ENCODE assay signal across 19 cellular contexts in genomic region chr18:44687421-44687820, GRCh38. TPM values are rescaled to one million over a fixed set of nuclear protein-coding genes. Genes with fewer than 3 reads are reported as not detected.
DNase-seq lines count a peak whose midpoint lies in the region; ATAC-seq and TF ChIP-seq lines count a peak whose summit lies in the region.
"Had no signal": no experiment of that assay in that cellular context is flagged by ENCODE, and none has a peak within 500 bp of the region (broad histone marks: within the 10 kb centered on the region; RNA-seq: fewer than 3 reads in every experiment).

No MANE protein-coding gene starts in this region.

- H3K36me3 ChIP-seq in SK-N-SH (replicated peaks in 1 of 2; ENCODE audit: control insufficient read depth in 1 of 2, insufficient read depth in 2 of 2, low read length in 1 of 2) = no peaks in the 10 kb centered on the region
- H3K36me3 ChIP-seq in mesenchymal stem cell (ENCODE audit: control insufficient read depth in 1 of 2, insufficient read depth in 2 of 2, low read depth in 1 of 2, low read length in 2 of 2) = no peaks in the 10 kb centered on the region

- peaks cover 19 to 25% of the 10 kb centered on the region in 2 experiments for H3K4me1 ChIP-seq in SK-N-SH (ENCODE audit: control insufficient read depth in 1 of 2, insufficient read depth in 2 of 2, low read depth in 1 of 2, low read length in 1 of 2)
- peaks cover 12% of the 10 kb centered on the region for H3K4me1 ChIP-seq in mesenchymal stem cell (ENCODE audit: control insufficient read depth, insufficient read depth, low read depth, low read length)

- H4K91ac ChIP-seq in mesenchymal stem cell (ENCODE audit: low read length) = no peak overlapping the region

- no peak overlapping the region for H2BK12ac ChIP-seq in mesenchymal stem cell (ENCODE audit: low read length in 2 of 2)

- no peak; a peak in 1 of 4 replicates for TF ChIP-seq EP300 in SK-N-SH (IDR thresholded peaks at IDR 0.05; ENCODE audit: borderline replicate concordance in 1 of 2, low read depth in 1 of 2, low read length in 1 of 2)

- peaks cover 59 to 66% of the 10 kb centered on the region in 2 donors for H3K36me3 Mint-ChIP-seq in stimulated activated naive B cell treated with anti-CD40 and anti-IgM and Interleukin-4, amounts not matched to agents 10 μg/mL and 1 μg/mL and 100 μg/mL, for 72 hours
- H3K36me3 Mint-ChIP-seq: CD4-positive, alpha-beta memory T cell had no signal

- no peak overlapping the region for H2BK15ac ChIP-seq in mesenchymal stem cell (ENCODE audit: low read depth, poor library complexity, severe bottlenecking)

- no peaks in the 10 kb centered on the region for H3K9me2 ChIP-seq in SK-N-SH

- no peak for ATAC-seq in stimulated activated naive B cell treated with anti-CD40 and anti-IgM and Interleukin-4, amounts not matched to agents 10 μg/mL and 1 μg/mL and 100 μg/mL, for 72 hours (replicated peaks)
- ATAC-seq: HCT116 had no signal

- POLR2A ChIA-PET in SK-N-SH (lab: Yijun Ruan, JAX) = no interaction called here

- H3K27me3 ChIP-seq in SK-N-SH (ENCODE audit: insufficient read depth) (no peaks in the 10 kb centered on the region), mesenchymal stem cell (ENCODE audit: control insufficient read depth in 1 of 2, insufficient read depth in 1 of 2, low read length in 2 of 2) (no peaks in the 10 kb centered on the region)

- H2BK120ac ChIP-seq in mesenchymal stem cell (ENCODE audit: low read depth, low read length) = no peak overlapping the region

- TF ChIP-seq CTCF in HFF-Myc (IDR thresholded peaks at IDR 0.05; ENCODE audit: low read depth, low read length, missing control alignments) = no peak
- TF ChIP-seq CTCF in SK-N-SH (IDR thresholded peaks at IDR 0.05) = no peak

- CTCF ChIA-PET in SK-N-SH (lab: Yijun Ruan, JAX) = interaction anchor here (1.1 to 1.3 kb wide), 2 partner anchors 338 to 526 kb away, joined by 3 to 4 read pairs; no protein-coding TSS in a partner anchor

- DNase-seq in HFF-Myc (ENCODE audit: extremely low read depth, low read depth) (peak; percentile 68), SK-N-SH (peak; percentile 25), mesenchymal stem cell (no peak), DMS153 (lab: John Stamatoyannopoulos, UW) (no peak), NK-92 (lab: John Stamatoyannopoulos, UW; ENCODE audit: unreplicated experiment) (no peak)
- DNase-seq in stimulated activated naive B cell treated with anti-CD40 and anti-IgM and Interleukin-4, amounts not matched to agents 10 μg/mL and 1 μg/mL and 100 μg/mL, for 72 hours = no peak
- DNase-seq in activated CD4-positive, alpha-beta T cell treated with anti-CD3 and anti-CD28 coated beads, Interleukin-2, amount 50 U/mL, for 4 hours = no peak
- DNase-seq: Calu3; CD4-positive, alpha-beta memory T cell; GM23248; Karpas-422; MM.1S; NCI-H1105 treated with DMSO at 0.1 percent for 48 hours; NCI-H187; NCI-H345; NCI-H526; NK-92 treated with Interleukin-12 subunit alpha and Interleukin-12 subunit beta, amount 100 ng/mL, for 24 hours; SHP77 treated with DMSO at 0.1 percent for 48 hours had no signal

- no peak overlapping the region for H4K8ac ChIP-seq in mesenchymal stem cell (ENCODE audit: low read length)

- H3K4me2 ChIP-seq in SK-N-SH (no peak overlapping the region), mesenchymal stem cell (ENCODE audit: low read length, poor library complexity, severe bottlenecking) (no peak overlapping the region)

- H3K9me3 ChIP-seq in SK-N-SH = no peaks in the 10 kb centered on the region
- no peaks in the 10 kb centered on the region for H3K9me3 ChIP-seq in mesenchymal stem cell (ENCODE audit: control insufficient read depth, low read length)

- no peak overlapping the region for H3K9ac ChIP-seq in SK-N-SH
- H3K9ac ChIP-seq in mesenchymal stem cell (ENCODE audit: low read length) = no peak overlapping the region
- H3K9ac ChIP-seq: GM23248 had no signal

- H3K79me2 ChIP-seq in SK-N-SH (ENCODE audit: insufficient read depth) = peaks cover 63% of the 10 kb centered on the region

- H3K4me3 ChIP-seq in HFF-Myc (replicated peaks; ENCODE audit: low read depth, low read length) (no peak overlapping the region), SK-N-SH (ENCODE audit: low read depth in 2 of 2, low read length in 1 of 2) (no peak overlapping the region), mesenchymal stem cell (ENCODE audit: insufficient read depth in 1 of 2, low read depth in 1 of 2, low read length in 2 of 2) (no peak overlapping the region)
- H3K4me3 ChIP-seq: GM23248 had no signal

- no peak overlapping the region for H3K23ac ChIP-seq in mesenchymal stem cell (ENCODE audit: low read length in 2 of 2)

- H3K14ac ChIP-seq in mesenchymal stem cell (ENCODE audit: low read length in 2 of 2) = no peak overlapping the region

- H3F3A ChIP-seq in SK-N-SH (replicated peaks; ENCODE audit: insufficient read depth) = peaks cover 3% of the 10 kb centered on the region

- no peak overlapping the region for H2AFZ ChIP-seq in SK-N-SH (ENCODE audit: low read depth)
- no peak overlapping the region for H2AFZ ChIP-seq in mesenchymal stem cell (ENCODE audit: low read depth, low read length)
- H2AFZ ChIP-seq: GM23248 had no signal

- peaks cover 45% of the 10 kb centered on the region for H3K79me1 ChIP-seq in mesenchymal stem cell (replicated peaks; ENCODE audit: low read length, poor library complexity, severe bottlenecking)

- H2AK5ac ChIP-seq in mesenchymal stem cell (ENCODE audit: low read length, severe bottlenecking) = peak overlapping the region; percentile 18

- no peaks in the 10 kb centered on the region for H3K27me3 Mint-ChIP-seq in stimulated activated naive B cell treated with anti-CD40 and anti-IgM and Interleukin-4, amounts not matched to agents 10 μg/mL and 1 μg/mL and 100 μg/mL, for 72 hours

- H3K4me1 Mint-ChIP-seq in stimulated activated naive B cell treated with anti-CD40 and anti-IgM and Interleukin-4, amounts not matched to agents 10 μg/mL and 1 μg/mL and 100 μg/mL, for 72 hours = peaks cover 54 to 68% of the 10 kb centered on the region in 2 donors
- H3K4me1 Mint-ChIP-seq: CD4-positive, alpha-beta memory T cell had no signal

- H3K18ac ChIP-seq in mesenchymal stem cell (ENCODE audit: low read depth in 1 of 2, low read length in 2 of 2) = no peak overlapping the region

- H3K27ac ChIP-seq in SK-N-SH (ENCODE audit: low read depth in 2 of 2, low read length in 1 of 2) = peak overlapping the region; percentile 3 to 54; a peak in 3 of 4 replicates
- no peak overlapping the region for H3K27ac ChIP-seq in mesenchymal stem cell (ENCODE audit: low read length, poor library complexity, severe bottlenecking)
- H3K27ac ChIP-seq: GM23248 had no signal

- H3K4ac ChIP-seq in mesenchymal stem cell (ENCODE audit: low read depth in 1 of 2, low read length in 2 of 2) = no peak overlapping the region

- H4K20me1 ChIP-seq in SK-N-SH (ENCODE audit: insufficient read depth) = no peaks in the 10 kb centered on the region

- peak overlapping the region; percentile 40 for H3K27ac Mint-ChIP-seq in stimulated activated naive B cell treated with anti-CD40 and anti-IgM and Interleukin-4, amounts not matched to agents 10 μg/mL and 1 μg/mL and 100 μg/mL, for 72 hours

- no peak overlapping the region for H3K4me3 Mint-ChIP-seq in stimulated activated naive B cell treated with anti-CD40 and anti-IgM and Interleukin-4, amounts not matched to agents 10 μg/mL and 1 μg/mL and 100 μg/mL, for 72 hours
- H3K4me3 Mint-ChIP-seq: CD4-positive, alpha-beta memory T cell had no signal

- TF ChIP-seq RAD21 in SK-N-SH (IDR thresholded peaks at IDR 0.05; ENCODE audit: low read length) = no peak

- no peak overlapping the region for H2BK5ac ChIP-seq in mesenchymal stem cell (ENCODE audit: low read depth, low read length, poor library complexity, severe bottlenecking)

- no peaks in the 10 kb centered on the region for H3K9me3 Mint-ChIP-seq in stimulated activated naive B cell treated with anti-CD40 and anti-IgM and Interleukin-4, amounts not matched to agents 10 μg/mL and 1 μg/mL and 100 μg/mL, for 72 hours

TF ChIP-seq in SK-N-SH, 30 proteins besides CTCF, POLR2A, EP300 and RAD21 (continues in another document):
- TF ChIP-seq GATA2 (CRISPR knock-in tag; IDR thresholded peaks at IDR 0.05) (no peak), MEF2A (IDR thresholded peaks at IDR 0.05; ENCODE audit: borderline replicate concordance, low read depth) (no peak), FOXJ3 (CRISPR knock-in tag; IDR thresholded peaks at IDR 0.05) (no peak), USF1 (IDR thresholded peaks at IDR 0.05; ENCODE audit: borderline replicate concordance, low read depth) (peak; percentile 17; the same call in 1 of the 2 replicates), GABPA (IDR thresholded peaks at IDR 0.05; ENCODE audit: low read depth) (no peak), CHD2 (IDR thresholded peaks at IDR 0.05; ENCODE audit: low read length, partially characterized antibody) (no peak), TAF1 (IDR thresholded peaks at IDR 0.05; ENCODE audit: borderline replicate concordance, low read depth, low read length) (no peak), POLR2AphosphoS5 (IDR thresholded peaks at IDR 0.05; ENCODE audit: low read depth, low read length) (peak; percentile 47; the same call in 1 of the 2 replicates), TCF12 (IDR thresholded peaks at IDR 0.05) (peak; percentile 90), PBX3 (IDR thresholded peaks at IDR 0.05) (peak; percentile 20; the same call in 1 of the 2 replicates), NRF1 (IDR thresholded peaks at IDR 0.05; ENCODE audit: low read depth, low read length) (no peak), YY1 (IDR thresholded peaks at IDR 0.05; ENCODE audit: low read depth) (no peak)

RNA-seq across cellular contexts. Expression of gene SETBP1, which starts 6.7 kb away (rescaled TPM):
- 3.0 and 3.1 TPM in 2 replicates for polyA plus RNA-seq in SK-N-SH (2012; rRNA removed)
- 2.8 and 3.0 TPM in 2 replicates for polyA plus RNA-seq in SK-N-SH (2012; cell fraction: cytosol; rRNA removed)
- 2.8 and 4.3 TPM in 2 replicates for polyA plus RNA-seq in SK-N-SH (2012; cell fraction: nucleus; rRNA removed)
- polyA plus RNA-seq in mesenchymal stem cell (2013, experiment 1 of 2) = 4.5 TPM
- polyA plus RNA-seq in mesenchymal stem cell (2013, experiment 2 of 2) = 4.5 TPM

Comparison
In these comparisons a context has a peak if more than half of its experiments do, and no peak if none do; other contexts are left out.
1. DNase-seq: peak in HFF-Myc (single experiment) and SK-N-SH (single experiment); none in mesenchymal stem cell (single experiment), stimulated activated naive B cell treated with anti-CD40 and anti-IgM and Interleukin-4, amounts not matched to agents 10 μg/mL and 1 μg/mL and 100 μg/mL, for 72 hours (single experiment), activated CD4-positive, alpha-beta T cell treated with anti-CD3 and anti-CD28 coated beads, Interleukin-2, amount 50 U/mL, for 4 hours (0 of 2), DMS153 (single experiment) and NK-92 (single experiment).